In the genomic region with DNA sequence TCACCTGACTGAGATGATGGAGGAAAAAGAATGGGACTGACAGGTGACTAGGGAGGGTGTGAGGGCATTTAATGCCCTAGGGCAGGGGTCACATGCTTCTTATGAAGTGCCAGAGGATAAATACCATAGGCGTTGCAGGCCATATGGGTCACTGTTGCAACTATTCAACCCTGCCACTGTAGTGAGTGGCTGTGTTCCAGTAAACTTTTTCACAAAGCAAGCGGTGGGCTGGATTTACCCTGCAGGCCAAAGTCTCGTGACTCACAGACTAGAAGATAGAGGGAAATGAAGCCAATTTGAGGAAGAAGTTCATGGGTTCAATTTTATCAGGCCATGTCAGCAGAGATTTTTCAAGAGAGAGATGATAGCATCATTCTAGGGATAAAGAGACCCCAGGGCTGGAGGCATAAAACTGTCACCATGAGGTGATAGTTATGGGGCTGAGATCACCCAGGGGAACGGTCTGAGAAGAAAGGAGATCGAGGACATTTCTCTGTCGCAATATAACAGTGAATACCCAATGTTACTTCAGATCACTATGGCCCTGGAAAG, we compare ENCODE assay signal across 10 cellular contexts. TPM values are rescaled to one million over a fixed set of nuclear protein-coding genes. Genes with fewer than 3 reads are reported as not detected.
DNase-seq lines count a peak whose midpoint lies in the region; ATAC-seq and TF ChIP-seq lines count a peak whose summit lies in the region.
"Had no signal": no experiment of that assay in that cellular context is flagged by ENCODE, and none has a peak within 500 bp of the region (broad histone marks: within the 10 kb centered on the region; RNA-seq: fewer than 3 reads in every experiment).

No MANE protein-coding gene starts in this region.

- no peaks in the 10 kb centered on the region for H3K9me3 Mint-ChIP-seq in stimulated activated effector memory CD8-positive, alpha-beta T cell treated with anti-CD3 and anti-CD28 coated beads, Interleukin-12 subunit alpha, Interleukin-12 subunit beta, amount 100 ng/mL, for 72 hours

- no peak overlapping the region for H3K27ac Mint-ChIP-seq in stimulated activated effector memory CD8-positive, alpha-beta T cell treated with anti-CD3 and anti-CD28 coated beads, Interleukin-12 subunit alpha, Interleukin-12 subunit beta, amount 100 ng/mL, for 72 hours

- H3K4me1 Mint-ChIP-seq in stimulated activated effector memory CD8-positive, alpha-beta T cell treated with anti-CD3 and anti-CD28 coated beads, Interleukin-12 subunit alpha, Interleukin-12 subunit beta, amount 100 ng/mL, for 72 hours: peaks cover 69% of the 10 kb centered on the region

- intact Hi-C loops in sciatic nerve (cut with DNase I): no loop called here

- TF ChIP-seq CTCF in foreskin fibroblast (IDR thresholded peaks at IDR 0.05; ENCODE audit: low read depth, low read length): no peak

- ATAC-seq in sciatic nerve: peak; percentile 74
- ATAC-seq in GM19035 (IDR thresholded peaks at IDR 0.05; ENCODE audit: unreplicated experiment): no peak
- ATAC-seq in HG03135 (IDR thresholded peaks at IDR 0.05; ENCODE audit: unreplicated experiment): no peak
- no peak for ATAC-seq in stimulated activated effector memory CD8-positive, alpha-beta T cell treated with anti-CD3 and anti-CD28 coated beads, Interleukin-12 subunit alpha, Interleukin-12 subunit beta, amount 100 ng/mL, for 72 hours
- ATAC-seq in HG03378 (IDR thresholded peaks at IDR 0.05; ENCODE audit: unreplicated experiment): no peak

- H3K4me3 ChIP-seq in foreskin fibroblast (ENCODE audit: low read depth in 1 of 2, low read length in 2 of 2): no peak overlapping the region

- H3K4me3 Mint-ChIP-seq in stimulated activated effector memory CD8-positive, alpha-beta T cell treated with anti-CD3 and anti-CD28 coated beads, Interleukin-12 subunit alpha, Interleukin-12 subunit beta, amount 100 ng/mL, for 72 hours: no peak overlapping the region

- peaks cover 7% of the 10 kb centered on the region for H3K36me3 Mint-ChIP-seq in stimulated activated effector memory CD8-positive, alpha-beta T cell treated with anti-CD3 and anti-CD28 coated beads, Interleukin-12 subunit alpha, Interleukin-12 subunit beta, amount 100 ng/mL, for 72 hours

- DNase-seq in ELR (ENCODE audit: low read depth) (peak; percentile 87), RPMI7951 (ENCODE audit: low read depth) (peak; percentile 84), foreskin fibroblast (peak; percentile 74 to 88), sciatic nerve (ENCODE audit: low spot score) (peak; percentile 43)
- no peak for DNase-seq in stimulated activated effector memory CD8-positive, alpha-beta T cell treated with anti-CD3 and anti-CD28 coated beads, Interleukin-12 subunit alpha, Interleukin-12 subunit beta, amount 100 ng/mL, for 72 hours (ENCODE audit: low spot score in 2 of 2)
- DNase-seq: GDM1, RPMI8226 had no signal

RNA-seq across cellular contexts. Expression of gene ARHGAP17, which starts 8.6 kb away (rescaled TPM):
- total RNA-seq in RPMI7951 (2014; rRNA removed; shearing (Covaris generic)): 19.8 and 23.4 TPM in 2 replicates
- total RNA-seq in sciatic nerve: 130 TPM

Comparison
In these comparisons a context has a peak if more than half of its experiments do, and no peak if none do; other contexts are left out.
1. DNase-seq: peak in ELR (single experiment), RPMI7951 (single experiment), foreskin fibroblast (2 of 2) and sciatic nerve (single experiment); none in stimulated activated effector memory CD8-positive, alpha-beta T cell treated with anti-CD3 and anti-CD28 coated beads, Interleukin-12 subunit alpha, Interleukin-12 subunit beta, amount 100 ng/mL, for 72 hours (0 of 2).